Comparison of ENCODE assay signal across 9 cellular contexts in genomic region chr11:110434952-110435779, GRCh38. TPM values are rescaled to one million over a fixed set of nuclear protein-coding genes. Genes with fewer than 3 reads are reported as not detected.
DNase-seq lines count a peak whose midpoint lies in the region; ATAC-seq, FAIRE-seq and TF ChIP-seq lines count a peak whose summit lies in the region.
"Had no signal": no experiment of that assay in that cellular context is flagged by ENCODE, and none has a peak within 500 bp of the region (broad histone marks: within the 10 kb centered on the region; RNA-seq: fewer than 3 reads in every experiment).

No MANE protein-coding gene starts in this region.

- H2AFZ ChIP-seq in H1 (ENCODE audit: low read length) = no peak overlapping the region

- H3K27ac ChIP-seq in H1 (ENCODE audit: low read depth, low read length) = no peak overlapping the region
- no peak overlapping the region for H3K27ac ChIP-seq in coronary artery
- H3K27ac ChIP-seq in dorsolateral prefrontal cortex = no peak overlapping the region

- 0 out of 2 replicates have a peak, but pooled peaks cover 4% of the 10 kb centered on the region for H3K79me1 ChIP-seq in H1 (ENCODE audit: low read depth, low read length)

- no peak overlapping the region for H3K4me3 ChIP-seq in AG09309 (ENCODE audit: control insufficient read depth, low read depth, low read length)
- H3K4me3 ChIP-seq in LNCaP clone FGC (ENCODE audit: low read depth, low read length) = no peak overlapping the region
- H3K4me3 ChIP-seq in H1 (ENCODE audit: extremely low read depth in 1 of 4, insufficient read depth in 2 of 4, low read depth in 3 of 4, low read length in 4 of 4) = no peak overlapping the region
- no peak overlapping the region for H3K4me3 ChIP-seq in coronary artery
- no peak overlapping the region for H3K4me3 ChIP-seq in dorsolateral prefrontal cortex

- TF ChIP-seq CTCF in AG09309 (IDR thresholded peaks at IDR 0.05; ENCODE audit: control insufficient read depth, insufficient read depth, low read depth, low read length, missing control alignments) (peak; percentile 22), LNCaP clone FGC (IDR thresholded peaks at IDR 0.05; ENCODE audit: control insufficient read depth, extremely low read depth, insufficient read depth) (peak; percentile 43; the same call in 1 of the 2 replicates), H1 (IDR thresholded peaks at IDR 0.05; ENCODE audit: control extremely low read depth in 1 of 3, insufficient read depth in 1 of 3, low read depth in 1 of 3, low read length in 3 of 3) (peak in 2 of 3 experiments; percentile 29 to 36; a peak in 2 of 4 replicates), D721Med (IDR thresholded peaks at IDR 0.05; ENCODE audit: insufficient read depth, missing control alignments) (no peak), coronary artery (IDR thresholded peaks at IDR 0.05) (no peak), dorsolateral prefrontal cortex (IDR thresholded peaks at IDR 0.05 in 54 of 56, conservative IDR thresholded peaks at IDR 0.05 in 2 of 56; ENCODE audit: low read depth in 1 of 56, partially characterized antibody in 56 of 56) (peak in 1 of 56 donors; percentile 7)

- ATAC-seq in GM18861 (IDR thresholded peaks at IDR 0.05; ENCODE audit: unreplicated experiment) = peak; percentile 17
- ATAC-seq in activated CD4-positive, CD25-positive, alpha-beta regulatory T cell treated with anti-CD3 and anti-CD28 coated beads, Interleukin-2, amount 50 U/mL, for 24 hours = no peak

- WGBS in H1 (ENCODE audit: extremely low coverage in 1 of 2, insufficient coverage in 1 of 2, insufficient read length in 1 of 2, insufficient replicate concordance in 2 of 2, low coverage in 1 of 2, low lambda C conversion rate in 2 of 2, missing lambda C conversion rate in 1 of 2), 2 experiments = 86% methylated on average over 8 of the region's 8 CpGs; no CpG with 5 or more reads in 1 of the 2 experiments

- H2BK5ac ChIP-seq in H1 (ENCODE audit: low read depth, low read length) = no peak overlapping the region

- CTCF ChIA-PET in H1 (lab: Charles Lee; ENCODE audit: partially characterized antibody) = interaction anchor here (0.6 to 7.5 kb wide), 46 partner anchors 8 to 1020 kb away, joined by 3 to 130 read pairs (median 4); no protein-coding TSS in a partner anchor

- peaks cover 5% of the 10 kb centered on the region for H3K23me2 ChIP-seq in H1 (ENCODE audit: low read depth, low read length)

- peaks cover 0 to 51% of the 10 kb centered on the region in 2 experiments; a peak in 3 of 4 replicates for H3K79me2 ChIP-seq in H1 (ENCODE audit: control insufficient read depth in 1 of 2, insufficient read depth in 2 of 2, low read length in 2 of 2)

- no peak overlapping the region for H2BK20ac ChIP-seq in H1 (ENCODE audit: low read length)

- H3K56ac ChIP-seq in H1 (replicated peaks; ENCODE audit: insufficient read length, low read depth, low read length) = no peak overlapping the region

- H3K18ac ChIP-seq in H1 (ENCODE audit: extremely low read depth, low read length) = no peak overlapping the region

- intact Hi-C loops in dorsolateral prefrontal cortex (cut with DNase I) = loop anchor here (5.0 kb wide), 3 partner anchors 138 to 343 kb away; partner anchors contain the start of genes RDX (in 1 of the 2) and ZC3H12C (in 1 of the 2)

- H3K27me3 ChIP-seq in H1 (replicated peaks in 1 of 4; ENCODE audit: control insufficient read depth in 3 of 4, extremely low read depth in 1 of 4, insufficient read depth in 3 of 4, low read length in 3 of 4) (no peaks in the 10 kb centered on the region), dorsolateral prefrontal cortex (no peaks in the 10 kb centered on the region)

- POLR2A ChIA-PET in H1 (lab: Charles Lee; ENCODE audit: partially characterized antibody) = no interaction called here

- no peak overlapping the region for H3K4ac ChIP-seq in H1 (replicated peaks; ENCODE audit: insufficient read length, low read depth, low read length)

- no peak overlapping the region for H3K23ac ChIP-seq in H1 (ENCODE audit: insufficient read length)

- H3K9me3 ChIP-seq in H1 (ENCODE audit: insufficient read depth in 2 of 2, low read depth in 1 of 2, low read length in 1 of 2) = 0 out of 4 replicates have a peak, but pooled peaks cover 0 to 2% of the 10 kb centered on the region in 2 experiments

- H3K9ac ChIP-seq in H1 (replicated peaks in 1 of 4; ENCODE audit: extremely low read depth in 1 of 4, low read depth in 3 of 4, low read length in 3 of 4) = no peak overlapping the region

- DNase-seq in AG09309 (ENCODE audit: low read depth) (no peak), LNCaP clone FGC (ENCODE audit: low read depth) (no peak), H1 (ENCODE audit: low read depth in 1 of 2, low spot score in 2 of 2) (no peak), D721Med (ENCODE audit: insufficient read length, low spot score) (no peak), coronary artery (ENCODE audit: low spot score) (no peak), dorsolateral prefrontal cortex (no peak)
- DNase-seq: immature natural killer cell had no signal

- no peak overlapping the region for H4K5ac ChIP-seq in H1 (ENCODE audit: insufficient read length, low read depth, low read length)

- H3K4me2 ChIP-seq in H1 (ENCODE audit: insufficient read depth in 1 of 2, low read depth in 2 of 2, low read length in 2 of 2) = no peak overlapping the region

- H2AK5ac ChIP-seq in H1 (ENCODE audit: low read depth, low read length) = no peak overlapping the region

- peak; percentile 18 to 26; a peak in 2 of 4 replicates for TF ChIP-seq RAD21 in H1 (IDR thresholded peaks at IDR 0.05 in 1 of 2, conservative IDR thresholded peaks at IDR 0.05 in 1 of 2; ENCODE audit: low read depth in 2 of 2, low read length in 2 of 2)

- FAIRE-seq in H1 (lab: Jason Lieb, UNC) (no peak), D721Med (lab: Jason Lieb, UNC) (no peak)

- TF ChIP-seq POLR2A in H1 (IDR thresholded peaks at IDR 0.05; ENCODE audit: control extremely low read depth in 1 of 2, low read depth in 2 of 2, low read length in 2 of 2) = no peak

- H4K20me1 ChIP-seq in H1 (replicated peaks in 1 of 2; ENCODE audit: control insufficient read depth in 1 of 2, insufficient read depth in 2 of 2, low read length in 2 of 2) = peaks cover 0 to 2% of the 10 kb centered on the region in 2 experiments

- H3K36me3 ChIP-seq in H1 (ENCODE audit: control insufficient read depth in 2 of 4, insufficient read depth in 4 of 4, low read length in 3 of 4) = peaks cover 0 to 6% (median 0%) of the 10 kb centered on the region in 4 experiments; a peak in 2 of 8 replicates

- no peak overlapping the region for H2BK120ac ChIP-seq in H1 (replicated peaks; ENCODE audit: low read depth, low read length)

- peaks cover 0 to 7% (median 2%) of the 10 kb centered on the region in 4 experiments; a peak in 4 of 7 replicates for H3K4me1 ChIP-seq in H1 (replicated peaks in 1 of 4; ENCODE audit: control insufficient read depth in 3 of 4, insufficient read depth in 4 of 4, low read length in 3 of 4)

- H2BK12ac ChIP-seq in H1 (ENCODE audit: low read depth, low read length) = no peak overlapping the region

- H4K91ac ChIP-seq in H1 (replicated peaks; ENCODE audit: insufficient read length, low read length) = no peak overlapping the region

- no peak overlapping the region for H4K8ac ChIP-seq in H1 (ENCODE audit: extremely low read depth, insufficient read depth, low read length)

- no peak for TF ChIP-seq EP300 in H1 (IDR thresholded peaks at IDR 0.05; ENCODE audit: borderline replicate concordance in 1 of 2, low read depth in 2 of 2, low read length in 2 of 2)

- no peak overlapping the region for H3K14ac ChIP-seq in H1 (ENCODE audit: insufficient read length)

- H2BK15ac ChIP-seq in H1 (ENCODE audit: low read length) = no peak overlapping the region

TF ChIP-seq in H1, 55 proteins besides CTCF, POLR2A, EP300 and RAD21:
- TF ChIP-seq NRF1 (IDR thresholded peaks at IDR 0.05; ENCODE audit: low read depth, low read length) = no peak
- TF ChIP-seq KDM4A (IDR thresholded peaks at IDR 0.05; ENCODE audit: low read depth, low read length, severe bottlenecking) = no peak
- TF ChIP-seq HDAC6 (IDR thresholded peaks at IDR 0.05; ENCODE audit: low read depth, low read length) = no peak
- TF ChIP-seq SIX5 (IDR thresholded peaks at IDR 0.05; ENCODE audit: low read depth, low read length) = no peak
- TF ChIP-seq USF2 (IDR thresholded peaks at IDR 0.05; ENCODE audit: low read length) = no peak
- no peak for TF ChIP-seq RBBP5 (IDR thresholded peaks at IDR 0.05; ENCODE audit: borderline replicate concordance, low read depth, low read length)
- no peak for TF ChIP-seq YY1 (IDR thresholded peaks at IDR 0.05; ENCODE audit: low read depth, low read length)
- TF ChIP-seq CTBP2 (IDR thresholded peaks at IDR 0.05; ENCODE audit: borderline replicate concordance, insufficient read depth, insufficient read length, low read length) = no peak
- TF ChIP-seq SRF (IDR thresholded peaks at IDR 0.05; ENCODE audit: low read depth, low read length) = no peak
- TF ChIP-seq BACH1 (IDR thresholded peaks at IDR 0.05; ENCODE audit: low read length) = no peak
- no peak for TF ChIP-seq ZNF274 (IDR thresholded peaks at IDR 0.05; ENCODE audit: borderline replicate concordance, extremely low read depth, low read length)

RNA-seq across cellular contexts. Expression of gene FDX1, which starts 5.4 kb away (rescaled TPM):
- 9.4 and 9.6 TPM in 2 replicates for total RNA-seq in H1 (2021; fragmentation: NEBNext Ultra II Directional; extraction: Animal tissue kit (Norgen Biotek cat#: 25700))
- polyA plus RNA-seq in H1 (2011; rRNA removed) = 2.4 and 3.7 TPM in 2 replicates
- polyA plus RNA-seq in H1 (2011; cell fraction: cytosol; rRNA removed) = 4.9 TPM
- 1.2 TPM for polyA plus RNA-seq in H1 (2011; cell fraction: nucleus; rRNA removed)
- 5.6 to 10.2 TPM (median 6.5 TPM) in 4 replicates for polyA plus RNA-seq in H1 (2012, experiment 1 of 2)
- 5.4 TPM for polyA plus RNA-seq in H1 (2012, experiment 2 of 2)
- polyA plus RNA-seq in H1 (2013, experiment 1 of 2) = 5.2 TPM
- 5.4 TPM for polyA plus RNA-seq in H1 (2013, experiment 2 of 2)
- polyA minus RNA-seq in H1 (2011; rRNA and poly(A)+ RNA removed) = 2.1 and 3.9 TPM in 2 replicates
- polyA minus RNA-seq in H1 (2011; cell fraction: cytosol; rRNA and poly(A)+ RNA removed) = 3.4 TPM
- 1.9 TPM for polyA minus RNA-seq in H1 (2011; cell fraction: nucleus; rRNA and poly(A)+ RNA removed)
- total RNA-seq in dorsolateral prefrontal cortex = 10 to 100 TPM in 73 of 120 experiments, 1 to 10 TPM in 47; 7.2 to 13.9 (median 10.5) TPM

Comparison
In these comparisons a context has a peak if more than half of its experiments do, and no peak if none do; other contexts are left out.
1. CTCF ChIP-seq: peak in AG09309 (single experiment), LNCaP clone FGC (single experiment) and H1 (2 of 3); none in D721Med (single experiment) and coronary artery (single experiment).